In genomic region chr4:16607693-16608092, GRCh38 we compare ENCODE assay signal across 24 cellular contexts.
DNase-seq lines count a peak whose midpoint lies in the region; FAIRE-seq and TF ChIP-seq lines count a peak whose summit lies in the region.
"Had no signal": no experiment of that assay in that cellular context is flagged by ENCODE, and none has a peak within 500 bp of the region (broad histone marks: within the 10 kb centered on the region; RNA-seq: fewer than 3 reads in every experiment).

No MANE protein-coding gene starts in this region.

- H3K9ac ChIP-seq in GM23248 (no peak overlapping the region), OCI-LY3 (ENCODE audit: low read length) (no peak overlapping the region), H1 (replicated peaks in 1 of 4; ENCODE audit: extremely low read depth in 1 of 4, low read depth in 3 of 4, low read length in 3 of 4) (no peak overlapping the region)

- CTCF ChIA-PET in H1 (lab: Charles Lee; ENCODE audit: partially characterized antibody) = no interaction called here

- H4K20me1 ChIP-seq in GM23248 (ENCODE audit: insufficient read depth) (0 out of 2 replicates have a peak, but pooled peaks cover 3% of the 10 kb centered on the region), OCI-LY3 (ENCODE audit: insufficient read depth, low read length) (peaks cover 7% of the 10 kb centered on the region; the same call in 1 of the 2 replicates), H1 (replicated peaks in 1 of 2; ENCODE audit: control insufficient read depth in 1 of 2, insufficient read depth in 2 of 2, low read length in 2 of 2) (no peaks in the 10 kb centered on the region)

- H3K79me2 ChIP-seq in GM23248 (ENCODE audit: insufficient read depth) = peaks cover 63% of the 10 kb centered on the region
- H3K79me2 ChIP-seq in OCI-LY3 (ENCODE audit: low read length) = no peaks in the 10 kb centered on the region
- H3K79me2 ChIP-seq in H1 (ENCODE audit: control insufficient read depth in 1 of 2, insufficient read depth in 2 of 2, low read length in 2 of 2) = peaks cover 0 to 7% of the 10 kb centered on the region in 2 experiments; a peak in 2 of 4 replicates

- H3K27ac ChIP-seq in GM23248 (0 out of 2 replicates have a peak overlapping the region, but pooled peaks have one; percentile 19), OCI-LY3 (ENCODE audit: low read length) (peak overlapping the region; percentile 89), H1 (ENCODE audit: low read depth, low read length) (no peak overlapping the region), uterus (peak overlapping the region; percentile 58 to 67)

- H3K36me3 Mint-ChIP-seq in activated CD4-positive, alpha-beta T cell treated with anti-CD3 and anti-CD28 coated beads, Interleukin-2, amount 10 ng/mL, durations not matched to agents 24 days and 14 days (ENCODE audit: low read depth) = no peaks in the 10 kb centered on the region
- H3K36me3 Mint-ChIP-seq in T-helper 2 cell treated with Interferon-gamma antibody and Interleukin-4, amounts not matched to agents 5 μg/mL and 100 μg/mL, for 36 hours (ENCODE audit: low read depth) = no peaks in the 10 kb centered on the region
- H3K36me3 Mint-ChIP-seq: CD4-positive, CD25-positive, alpha-beta regulatory T cell; CD8-positive, alpha-beta memory T cell had no signal

- H3K9me2 ChIP-seq in GM23248 (ENCODE audit: insufficient read depth) = no peaks in the 10 kb centered on the region

- POLR2A ChIA-PET in H1 (lab: Charles Lee; ENCODE audit: partially characterized antibody) = no interaction called here

- H3K4me3 Mint-ChIP-seq in activated CD4-positive, alpha-beta T cell treated with anti-CD3 and anti-CD28 coated beads, Interleukin-2, amount 10 ng/mL, durations not matched to agents 24 days and 14 days = no peak overlapping the region
- H3K4me3 Mint-ChIP-seq in T-helper 2 cell treated with Interferon-gamma antibody and Interleukin-4, amounts not matched to agents 5 μg/mL and 100 μg/mL, for 36 hours = no peak overlapping the region
- H3K4me3 Mint-ChIP-seq: CD4-positive, CD25-positive, alpha-beta regulatory T cell; CD8-positive, alpha-beta memory T cell had no signal

- H2BK120ac ChIP-seq in H1 (replicated peaks; ENCODE audit: low read depth, low read length) = no peak overlapping the region

- H3K27me3 Mint-ChIP-seq in activated CD4-positive, alpha-beta T cell treated with anti-CD3 and anti-CD28 coated beads, Interleukin-2, amount 10 ng/mL, durations not matched to agents 24 days and 14 days = no peaks in the 10 kb centered on the region
- no peaks in the 10 kb centered on the region for H3K27me3 Mint-ChIP-seq in T-helper 2 cell treated with Interferon-gamma antibody and Interleukin-4, amounts not matched to agents 5 μg/mL and 100 μg/mL, for 36 hours (ENCODE audit: low read depth)
- H3K27me3 Mint-ChIP-seq: CD4-positive, CD25-positive, alpha-beta regulatory T cell; CD8-positive, alpha-beta memory T cell had no signal

- in situ Hi-C loops in GM23248 (cut with MboI) = no loop called here

- H3K36me3 ChIP-seq in GM23248 (ENCODE audit: low read depth) (no peaks in the 10 kb centered on the region), OCI-LY3 (replicated peaks; ENCODE audit: low read depth, low read length) (peaks cover 4% of the 10 kb centered on the region), H1 (ENCODE audit: control insufficient read depth in 2 of 4, insufficient read depth in 4 of 4, low read length in 3 of 4) (no peaks in the 10 kb centered on the region), uterus (no peaks in the 10 kb centered on the region)
- H3K36me3 ChIP-seq: BE2C had no signal

- TF ChIP-seq EP300 in H1 (IDR thresholded peaks at IDR 0.05; ENCODE audit: borderline replicate concordance in 1 of 2, low read depth in 2 of 2, low read length in 2 of 2) = no peak

- H2BK12ac ChIP-seq in H1 (ENCODE audit: low read depth, low read length) = no peak overlapping the region

- no peak overlapping the region for H3K23ac ChIP-seq in H1 (ENCODE audit: insufficient read length)

- no peaks in the 10 kb centered on the region for H3K4me1 Mint-ChIP-seq in activated CD4-positive, alpha-beta T cell treated with anti-CD3 and anti-CD28 coated beads, Interleukin-2, amount 10 ng/mL, durations not matched to agents 24 days and 14 days
- H3K4me1 Mint-ChIP-seq in T-helper 2 cell treated with Interferon-gamma antibody and Interleukin-4, amounts not matched to agents 5 μg/mL and 100 μg/mL, for 36 hours (ENCODE audit: low read depth) = no peaks in the 10 kb centered on the region
- H3K4me1 Mint-ChIP-seq: CD4-positive, CD25-positive, alpha-beta regulatory T cell; CD8-positive, alpha-beta memory T cell had no signal

- H2BK20ac ChIP-seq in H1 (ENCODE audit: low read length) = no peak overlapping the region

- no peak overlapping the region for H4K91ac ChIP-seq in H1 (replicated peaks; ENCODE audit: insufficient read length, low read length)

- no peak overlapping the region for H2AFZ ChIP-seq in GM23248
- no peak overlapping the region for H2AFZ ChIP-seq in OCI-LY3 (ENCODE audit: low read depth, low read length)
- no peak overlapping the region for H2AFZ ChIP-seq in H1 (ENCODE audit: low read length)

- H3K27me3 ChIP-seq in GM23248 (replicated peaks; ENCODE audit: insufficient read depth) (no peaks in the 10 kb centered on the region), OCI-LY3 (ENCODE audit: low read depth, low read length) (no peaks in the 10 kb centered on the region), H1 (replicated peaks in 1 of 4; ENCODE audit: control insufficient read depth in 3 of 4, extremely low read depth in 1 of 4, insufficient read depth in 3 of 4, low read length in 3 of 4) (no peaks in the 10 kb centered on the region), uterus (no peaks in the 10 kb centered on the region)
- H3K27me3 ChIP-seq: BE2C had no signal

- TF ChIP-seq POLR2A in H1 (IDR thresholded peaks at IDR 0.05; ENCODE audit: control extremely low read depth in 1 of 2, low read depth in 2 of 2, low read length in 2 of 2) (no peak), uterus (IDR thresholded peaks at IDR 0.05) (no peak)

- no peak overlapping the region for H4K5ac ChIP-seq in H1 (ENCODE audit: insufficient read length, low read depth, low read length)

- WGBS in GM23248 (ENCODE audit: low coverage in 1 of 2, low lambda C conversion rate in 2 of 2, missing lambda C conversion rate in 2 of 2), 2 experiments = 55 to 60% methylated on average over 5 of the region's 5 CpGs
- 92% methylated on average over 5 of the region's 5 CpGs; no CpG with 5 or more reads in 1 of the 2 experiments for WGBS in H1 (ENCODE audit: extremely low coverage in 1 of 2, insufficient coverage in 1 of 2, insufficient read length in 1 of 2, insufficient replicate concordance in 2 of 2, low coverage in 1 of 2, low lambda C conversion rate in 2 of 2, missing lambda C conversion rate in 1 of 2), 2 experiments

- H2BK5ac ChIP-seq in H1 (ENCODE audit: low read depth, low read length) = no peak overlapping the region

- no peaks in the 10 kb centered on the region for H3K23me2 ChIP-seq in H1 (ENCODE audit: low read depth, low read length)

- H3K56ac ChIP-seq in H1 (replicated peaks; ENCODE audit: insufficient read length, low read depth, low read length) = no peak overlapping the region

- no peak overlapping the region for H4K8ac ChIP-seq in H1 (ENCODE audit: extremely low read depth, insufficient read depth, low read length)

- H3K4me1 ChIP-seq in GM23248 (ENCODE audit: insufficient read depth) (peaks cover 21% of the 10 kb centered on the region), OCI-LY3 (ENCODE audit: low read length) (peaks cover 28% of the 10 kb centered on the region), H1 (replicated peaks in 1 of 4; ENCODE audit: control insufficient read depth in 3 of 4, insufficient read depth in 4 of 4, low read length in 3 of 4) (peaks cover 2 to 12% (median 12%) of the 10 kb centered on the region in 4 experiments; a peak in 6 of 7 replicates), uterus (peaks cover 0 to 10% of the 10 kb centered on the region in 2 donors)

- peak; percentile 13 for FAIRE-seq in H1 (lab: Jason Lieb, UNC)
- FAIRE-seq: A204.1, G401.6, GM12892, GM18507, GM19239 had no signal

- no peaks in the 10 kb centered on the region; the same call in 1 of the 2 replicates for H3K79me1 ChIP-seq in H1 (ENCODE audit: low read depth, low read length)

- H3F3A ChIP-seq in GM23248 (ENCODE audit: insufficient read depth) = peaks cover 16% of the 10 kb centered on the region

- H3K27ac Mint-ChIP-seq in activated CD4-positive, alpha-beta T cell treated with anti-CD3 and anti-CD28 coated beads, Interleukin-2, amount 10 ng/mL, durations not matched to agents 24 days and 14 days = no peak overlapping the region
- no peak overlapping the region for H3K27ac Mint-ChIP-seq in T-helper 2 cell treated with Interferon-gamma antibody and Interleukin-4, amounts not matched to agents 5 μg/mL and 100 μg/mL, for 36 hours
- H3K27ac Mint-ChIP-seq: CD4-positive, CD25-positive, alpha-beta regulatory T cell; CD8-positive, alpha-beta memory T cell had no signal

- no peak overlapping the region for H2BK15ac ChIP-seq in H1 (ENCODE audit: low read length)

- no peak for TF ChIP-seq CTCF in OCI-LY3 (IDR thresholded peaks at IDR 0.05; ENCODE audit: low read depth, low read length)
- TF ChIP-seq CTCF in H1 (IDR thresholded peaks at IDR 0.05; ENCODE audit: control extremely low read depth in 1 of 3, insufficient read depth in 1 of 3, low read depth in 1 of 3, low read length in 3 of 3) = no peak
- TF ChIP-seq CTCF in uterus (IDR thresholded peaks at IDR 0.05) = no peak

- intact Hi-C loops in uterus (cut with DNase I; ENCODE audit: low total_unique reads) = no loop called here
- intact Hi-C loops in activated CD4-positive, alpha-beta T cell treated with anti-CD3 and anti-CD28 coated beads, Interleukin-2, amount 10 ng/mL, durations not matched to agents 24 days and 14 days (cut with micrococcal nuclease) = no loop called here

- H3K4ac ChIP-seq in H1 (replicated peaks; ENCODE audit: insufficient read length, low read depth, low read length) = no peak overlapping the region

- DNase-seq in GM23248 (no peak), H1 (ENCODE audit: low read depth in 1 of 2, low spot score in 2 of 2) (no peak), uterus (no peak), superior temporal gyrus (ENCODE audit: extremely low spot score) (no peak)
- DNase-seq in activated CD4-positive, alpha-beta T cell treated with anti-CD3 and anti-CD28 coated beads, Interleukin-2, amount 10 ng/mL, durations not matched to agents 24 days and 14 days = no peak
- no peak for DNase-seq in activated CD4-positive, alpha-beta T cell treated with anti-CD3 and anti-CD28 coated beads for 48 hours
- no peak for DNase-seq in T-helper 2 cell treated with Interferon-gamma antibody and Interleukin-4, amounts not matched to agents 5 μg/mL and 100 μg/mL, for 36 hours (ENCODE audit: low spot score)
- DNase-seq: ACHN; BE2C; C1 segment of cervical spinal cord; CD4-positive, CD25-positive, alpha-beta regulatory T cell; CD8-positive, alpha-beta memory T cell; COR-L47; DMS 273 treated with DMSO at 0.1 percent for 48 hours; DMS53; DND-41; Kasumi-1; KG1 had no signal

- no peak for TF ChIP-seq RAD21 in H1 (IDR thresholded peaks at IDR 0.05 in 1 of 2, conservative IDR thresholded peaks at IDR 0.05 in 1 of 2; ENCODE audit: low read depth in 2 of 2, low read length in 2 of 2)

- H3K14ac ChIP-seq in H1 (ENCODE audit: insufficient read length) = no peak overlapping the region

- H3K4me2 ChIP-seq in GM23248 (ENCODE audit: unreplicated experiment) = peak overlapping the region; percentile 2
- H3K4me2 ChIP-seq in OCI-LY3 (ENCODE audit: low read length) = peak overlapping the region; percentile 93
- no peak overlapping the region for H3K4me2 ChIP-seq in H1 (ENCODE audit: insufficient read depth in 1 of 2, low read depth in 2 of 2, low read length in 2 of 2)

- no peaks in the 10 kb centered on the region for H3K9me3 Mint-ChIP-seq in activated CD4-positive, alpha-beta T cell treated with anti-CD3 and anti-CD28 coated beads, Interleukin-2, amount 10 ng/mL, durations not matched to agents 24 days and 14 days
- H3K9me3 Mint-ChIP-seq in T-helper 2 cell treated with Interferon-gamma antibody and Interleukin-4, amounts not matched to agents 5 μg/mL and 100 μg/mL, for 36 hours = no peaks in the 10 kb centered on the region

- H3K9me3 ChIP-seq in GM23248 (ENCODE audit: low read depth) (no peaks in the 10 kb centered on the region), OCI-LY3 (ENCODE audit: insufficient read depth, low read length) (no peaks in the 10 kb centered on the region), H1 (ENCODE audit: insufficient read depth in 2 of 2, low read depth in 1 of 2, low read length in 1 of 2) (no peaks in the 10 kb centered on the region; a peak in 1 of 4 replicates), uterus (no peaks in the 10 kb centered on the region)
- H3K9me3 ChIP-seq: BE2C had no signal

- H3K4me3 ChIP-seq in GM23248 (no peak overlapping the region), OCI-LY3 (ENCODE audit: low read length) (peak overlapping the region; percentile 66), H1 (ENCODE audit: extremely low read depth in 1 of 4, insufficient read depth in 2 of 4, low read depth in 3 of 4, low read length in 4 of 4) (no peak overlapping the region), uterus (no peak overlapping the region)

- no peak overlapping the region for H2AK5ac ChIP-seq in H1 (ENCODE audit: low read depth, low read length)

- no peak overlapping the region for H3K18ac ChIP-seq in H1 (ENCODE audit: extremely low read depth, low read length)

Comparison
In these comparisons a context has a peak if more than half of its experiments do, and no peak if none do; other contexts are left out.
1. H3K4me2 ChIP-seq: peak in GM23248 (single experiment) and OCI-LY3 (single experiment); none in H1 (0 of 2).